In genomic region chr14:74231784-74232183, GRCh38 we compare ENCODE assay signal across 1 cellular context.
TF ChIP-seq lines count a peak whose summit lies in the region.

No MANE protein-coding gene starts in this region.

TF ChIP-seq in K562, 482 proteins besides CTCF, POLR2A, EP300 and RAD21 (continued from another document):
- peak; percentile 75 for TF ChIP-seq USF2 (CRISPR knock-in tag; IDR thresholded peaks at IDR 0.05)
- peak; percentile 90 for TF ChIP-seq USF1 (CRISPR knock-in tag; IDR thresholded peaks at IDR 0.05)
- no peak for TF ChIP-seq HCFC1 (IDR thresholded peaks at IDR 0.05; ENCODE audit: low read depth, low read length)
- TF ChIP-seq TRIM28 (IDR thresholded peaks at IDR 0.05) = no peak
- TF ChIP-seq NFYB (IDR thresholded peaks at IDR 0.05; ENCODE audit: extremely low read depth, insufficient read length) = peak; percentile 7
- no peak for TF ChIP-seq POLR2G (IDR thresholded peaks at IDR 0.05; ENCODE audit: low read depth, low read length)
- TF ChIP-seq FOXP1 (CRISPR knock-in tag; IDR thresholded peaks at IDR 0.05) = no peak
- no peak for TF ChIP-seq KLF6 (CRISPR knock-in tag; IDR thresholded peaks at IDR 0.05; ENCODE audit: borderline replicate concordance)
- TF ChIP-seq GTF3C2 (IDR thresholded peaks at IDR 0.05; ENCODE audit: borderline replicate concordance, extremely low read depth, insufficient read length) = no peak
- peak; percentile 57; the same call in 1 of the 2 replicates for TF ChIP-seq RAD51 (IDR thresholded peaks at IDR 0.05; ENCODE audit: borderline replicate concordance, low read depth)
- no peak for TF ChIP-seq TAF15 (IDR thresholded peaks at IDR 0.05; ENCODE audit: low read depth, low read length)
- TF ChIP-seq TEAD2 (tag; IDR thresholded peaks at IDR 0.05) = no peak
- no peak for TF ChIP-seq ZBTB7A (IDR thresholded peaks at IDR 0.05; ENCODE audit: borderline replicate concordance, control insufficient read depth, low read depth, low read length)
- TF ChIP-seq IRF2 (CRISPR knock-in tag; IDR thresholded peaks at IDR 0.05) = no peak
- TF ChIP-seq U2AF1 (optimal IDR thresholded peaks at IDR 0.05; ENCODE audit: low read depth, low read length) = no peak
- TF ChIP-seq ZNF23 (CRISPR knock-in tag; IDR thresholded peaks at IDR 0.05) = no peak
- no peak for TF ChIP-seq FOXJ3 (CRISPR knock-in tag; IDR thresholded peaks at IDR 0.05)
- no peak for TF ChIP-seq ZNF165 (CRISPR knock-in tag; IDR thresholded peaks at IDR 0.05; ENCODE audit: borderline replicate concordance)
- no peak for TF ChIP-seq NR2C2 (CRISPR knock-in tag; IDR thresholded peaks at IDR 0.05)
- no peak for TF ChIP-seq NR2C2 (tag; IDR thresholded peaks at IDR 0.05)
- no peak for TF ChIP-seq ZNF445 (CRISPR knock-in tag; IDR thresholded peaks at IDR 0.05; ENCODE audit: low read depth)
- TF ChIP-seq CBX3 (IDR thresholded peaks at IDR 0.05; ENCODE audit: borderline replicate concordance in 1 of 2, low read length in 2 of 2) = peak in 1 of 2 experiments; percentile 63; a peak in 1 of 3 replicates
- TF ChIP-seq TAF1 (IDR thresholded peaks at IDR 0.05; ENCODE audit: control insufficient read depth, extremely low read depth, insufficient read depth, low read length, severe bottlenecking) = no peak
- TF ChIP-seq BRCA1 (IDR thresholded peaks at IDR 0.05) = no peak
- TF ChIP-seq BRCA1 (CRISPR knock-in tag; IDR thresholded peaks at IDR 0.05) = no peak
- no peak for TF ChIP-seq ZNF316 (IDR thresholded peaks at IDR 0.05)
- TF ChIP-seq ZNF253 (CRISPR knock-in tag; conservative IDR thresholded peaks at IDR 0.05) = no peak
